Comparison of ENCODE assay signal across 8 cellular contexts in genomic region chr20:51750037-51750769, GRCh38. TPM values are rescaled to one million over a fixed set of nuclear protein-coding genes. Genes with fewer than 3 reads are reported as not detected.
DNase-seq lines count a peak whose midpoint lies in the region; ATAC-seq, FAIRE-seq and TF ChIP-seq lines count a peak whose summit lies in the region.

No MANE protein-coding gene starts in this region.

- DNase-seq in AG08396 (ENCODE audit: low spot score) (peak; percentile 83), HFFc6 (peak; percentile 82), WERI-Rb-1 (no peak), fibroblast of the conjunctiva (ENCODE audit: low read depth) (peak; percentile 88), pancreas (peak; percentile 74 to 93 (median 89)), NCI-H1092 treated with DMSO at 0.1 percent for 48 hours (lab: John Stamatoyannopoulos, UW) (no peak), NCI-H82 (lab: John Stamatoyannopoulos, UW) (no peak)

- no peaks in the 10 kb centered on the region for H3K9me3 ChIP-seq in WERI-Rb-1 (ENCODE audit: severe bottlenecking)
- no peaks in the 10 kb centered on the region for H3K9me3 ChIP-seq in pancreas

- H3K27ac ChIP-seq in WERI-Rb-1 = peak overlapping the region; percentile 56
- H3K27ac ChIP-seq in pancreas = peak overlapping the region; percentile 47 to 90 (median 68)

- 66 to 68% methylated on average over 19 of the region's 19 CpGs for WGBS in pancreas, 2 donors

- no peak for TF ChIP-seq CTCF in HFFc6 (IDR thresholded peaks at IDR 0.05)
- no peak for TF ChIP-seq CTCF in WERI-Rb-1 (IDR thresholded peaks at IDR 0.05; ENCODE audit: low read depth, low read length)
- TF ChIP-seq CTCF in pancreas (IDR thresholded peaks at IDR 0.05) = no peak

- intact Hi-C loops in pancreas (cut with DNase I) = no loop called here

- no peaks in the 10 kb centered on the region for H3K36me3 ChIP-seq in WERI-Rb-1
- H3K36me3 ChIP-seq in pancreas = no peaks in the 10 kb centered on the region

- peaks cover 11 to 39% (median 12%) of the 10 kb centered on the region in 3 donors for H3K4me1 ChIP-seq in pancreas

- H3K36me3 Mint-ChIP-seq in HFFc6 (ENCODE audit: low read depth) = peaks cover 5% of the 10 kb centered on the region

- no peaks in the 10 kb centered on the region for H3K27me3 ChIP-seq in WERI-Rb-1 (ENCODE audit: insufficient read depth, low read depth, severe bottlenecking)
- H3K27me3 ChIP-seq in pancreas = no peaks in the 10 kb centered on the region

- H3K27me3 Mint-ChIP-seq in HFFc6 (ENCODE audit: insufficient read depth) = peaks cover 1% of the 10 kb centered on the region

- peaks cover 44% of the 10 kb centered on the region for H3K4me1 Mint-ChIP-seq in HFFc6 (ENCODE audit: low read depth)

- H3K4me3 ChIP-seq in WERI-Rb-1 (ENCODE audit: low read depth, low read length) = no peak overlapping the region
- H3K4me3 ChIP-seq in pancreas = no peak overlapping the region

- H3K9me3 Mint-ChIP-seq in HFFc6 = no peaks in the 10 kb centered on the region

- peak; percentile 95 to 98 (median 97) for ATAC-seq in pancreas
- no peak for ATAC-seq in HG03521 (IDR thresholded peaks at IDR 0.05; ENCODE audit: unreplicated experiment)

- no peak for FAIRE-seq in pancreas (lab: Jason Lieb, UNC)

- H3K27ac Mint-ChIP-seq in HFFc6 = peak overlapping the region; percentile 94

- peak overlapping the region; percentile 63 for H3K4me3 Mint-ChIP-seq in HFFc6

RNA-seq across cellular contexts. Expression of gene ATP9A, which starts 18.0 kb away (rescaled TPM):
- total RNA-seq in HFFc6 (2021; fragmentation: NEBNext Ultra II Directional; extraction: Animal tissue kit (Norgen Biotek cat#: 25700)) = 10 to 100 TPM; 21.4 to 34.0 (median 22.8) TPM
- total RNA-seq in pancreas = 10 to 100 TPM; 17.0 to 41.0 (median 21.4) TPM
- 10 to 100 TPM in 1 of 2 donors, 1 to 10 TPM in 1; 5.8 to 15.5 TPM for polyA plus RNA-seq in pancreas

RNA-seq across cellular contexts. Expression of gene SALL4, which starts 52.1 kb away (rescaled TPM):
- under 1 TPM; 0.29 to 0.81 (median 0.36) TPM for total RNA-seq in HFFc6 (2021; fragmentation: NEBNext Ultra II Directional; extraction: Animal tissue kit (Norgen Biotek cat#: 25700))
- 1 to 10 TPM; 1.1 to 2.4 (median 1.7) TPM for total RNA-seq in pancreas
- 1 to 10 TPM; 2.8 to 3.0 TPM for polyA plus RNA-seq in pancreas

Comparison
In these comparisons a context has a peak if more than half of its experiments do, and no peak if none do; other contexts are left out.
1. DNase-seq: peak in AG08396 (single experiment), HFFc6 (single experiment), fibroblast of the conjunctiva (single experiment) and pancreas (6 of 6); none in WERI-Rb-1 (single experiment), NCI-H1092 treated with DMSO at 0.1 percent for 48 hours (single experiment) and NCI-H82 (single experiment).